Comparison of ENCODE assay signal across 38 cellular contexts in genomic region chr2:69454976-69455375, GRCh38.
"Had no signal": no experiment of that assay in that cellular context is flagged by ENCODE, and none has a peak within 500 bp of the region (broad histone marks: within the 10 kb centered on the region; RNA-seq: fewer than 3 reads in every experiment).

No MANE protein-coding gene starts in this region.

- H3K9me3 Mint-ChIP-seq: activated naive CD4-positive, alpha-beta T cell treated with anti-CD3 and anti-CD28 coated beads, Interleukin-2, amount 10 ng/mL, durations not matched to agents 7 days and 5 days; activated naive CD4-positive, alpha-beta T cell treated with anti-CD3 and anti-CD28 coated beads, Interleukin-2, amount 50 U/mL, for 24 hours; activated naive CD8-positive, alpha-beta T cell treated with anti-CD3 and anti-CD28 coated beads for 36 hours; activated naive CD8-positive, alpha-beta T cell treated with anti-CD3 and anti-CD28 coated beads, Interleukin-2, amount 10 ng/mL, durations not matched to agents 7 days and 5 days; activated naive CD8-positive, alpha-beta T cell treated with anti-CD3 and anti-CD28 coated beads, Interleukin-2, amount 50 U/mL, for 24 hours; activated T-cell treated with anti-CD3 and anti-CD28 coated beads, Interleukin-2, amount 50 U/mL, for 24 hours; activated T-cell treated with anti-CD3 and anti-CD28 coated beads, Interleukin-2, amount 50 U/mL, for 4 hours; activated T-cell treated with anti-CD3 and anti-CD28 coated beads, Interleukin-2, amount 50 U/mL, for 72 hours; activated T-helper 1 cell treated with anti-CD3 and anti-CD28 coated beads, Interleukin-12 subunit alpha, Interleukin-12 subunit beta, Interleukin-2, Interleukin-4 antibody, amounts not matched to agents 30 ng/mL and 10 ng/mL and 1 ng/mL, durations not matched to agents 14 hours and 24 hours and 36 hours; activated T-helper 17 cell treated with anti-CD3 and anti-CD28 coated beads, Interleukin-2, amount 50 U/mL, for 72 hours; activated T-helper 2 cell treated with anti-CD3 and anti-CD28 coated beads, Interferon-gamma antibody, Interleukin-2, Interleukin-4, amounts not matched to agents 10 μg/mL and 5 μg/mL and 100 μg/mL, durations not matched to agents 14 hours and 24 hours and 36 hours; brain; central memory CD8-positive, alpha-beta T cell had no signal

- DNase-seq: activated CD8-positive, alpha-beta memory T cell treated with anti-CD3 and anti-CD28 coated beads, Interleukin-2, amount 50 U/mL, for 48 hours; activated effector memory CD4-positive, alpha-beta T cell treated with anti-CD3 and anti-CD28 coated beads, Interleukin-2, amount 50 U/mL, for 16 hours; activated effector memory CD4-positive, alpha-beta T cell treated with Interleukin-2 at 50 U/mL for 16 hours; activated gamma-delta T cell; activated gamma-delta T cell treated with Interleukin-2 at 50 U/mL for 16 hours; activated naive CD4-positive, alpha-beta T cell; activated naive CD4-positive, alpha-beta T cell treated with anti-CD3 and anti-CD28 coated beads, Interleukin-2, amount 10 ng/mL, durations not matched to agents 7 days and 5 days; activated naive CD4-positive, alpha-beta T cell treated with anti-CD3 and anti-CD28 coated beads, Interleukin-2, amount 50 U/mL, for 16 hours; activated naive CD4-positive, alpha-beta T cell treated with Interleukin-2 at 50 U/mL for 16 hours; activated naive CD8-positive, alpha-beta T cell treated with anti-CD3 and anti-CD28 coated beads for 36 hours; activated naive CD8-positive, alpha-beta T cell treated with anti-CD3 and anti-CD28 coated beads, Interleukin-2, amount 10 ng/mL, durations not matched to agents 7 days and 5 days; activated naive CD8-positive, alpha-beta T cell treated with anti-CD3 and anti-CD28 coated beads, Interleukin-2, amount 50 U/mL, for 24 hours; activated T-cell treated with anti-CD3 and anti-CD28 coated beads for 4 hours; activated T-cell treated with anti-CD3 and anti-CD28 coated beads, Interleukin-2, amount 50 U/mL, for 1 hour; activated T-cell treated with anti-CD3 and anti-CD28 coated beads, Interleukin-2, amount 50 U/mL, for 24 hours; activated T-cell treated with anti-CD3 and anti-CD28 coated beads, Interleukin-2, amount 50 U/mL, for 4 hours; activated T-cell treated with anti-CD3 and anti-CD28 coated beads, Interleukin-2, amount 50 U/mL, for 48 hours; activated T-cell treated with anti-CD3 and anti-CD28 coated beads, Interleukin-2, amount 50 U/mL, for 72 hours; adrenal gland; amniotic stem cell; amygdala; anterior cingulate cortex; aorta; body of pancreas; brain microvascular endothelial cell; caudate nucleus; central memory CD4-positive, alpha-beta T cell; cerebellar nuclear complex had no signal

- H3K27me3 Mint-ChIP-seq: activated naive CD4-positive, alpha-beta T cell treated with anti-CD3 and anti-CD28 coated beads, Interleukin-2, amount 10 ng/mL, durations not matched to agents 7 days and 5 days; activated naive CD4-positive, alpha-beta T cell treated with anti-CD3 and anti-CD28 coated beads, Interleukin-2, amount 50 U/mL, for 24 hours; activated naive CD8-positive, alpha-beta T cell; activated naive CD8-positive, alpha-beta T cell treated with anti-CD3 and anti-CD28 coated beads for 36 hours; activated naive CD8-positive, alpha-beta T cell treated with anti-CD3 and anti-CD28 coated beads, Interleukin-2, amount 10 ng/mL, durations not matched to agents 7 days and 5 days; activated naive CD8-positive, alpha-beta T cell treated with anti-CD3 and anti-CD28 coated beads, Interleukin-2, amount 50 U/mL, for 24 hours; activated T-cell treated with anti-CD3 and anti-CD28 coated beads, Interleukin-2, amount 50 U/mL, for 24 hours; activated T-helper 17 cell treated with anti-CD3 and anti-CD28 coated beads, Interleukin-2, amount 50 U/mL, for 72 hours; brain; central memory CD8-positive, alpha-beta T cell had no signal

- H3K36me3 Mint-ChIP-seq: activated naive CD8-positive, alpha-beta T cell treated with anti-CD3 and anti-CD28 coated beads, Interleukin-2, amount 10 ng/mL, durations not matched to agents 7 days and 5 days; brain had no signal

- H3K4me3 ChIP-seq: adrenal gland, ascending aorta, body of pancreas, breast epithelium, cardiac muscle cell had no signal

- H3K36me3 ChIP-seq: adrenal gland, ascending aorta, brain microvascular endothelial cell, breast epithelium, cardiac muscle cell had no signal

- H3K4me1 ChIP-seq: adrenal gland, ascending aorta, body of pancreas, breast epithelium had no signal

- H3K27ac Mint-ChIP-seq: activated naive CD4-positive, alpha-beta T cell treated with anti-CD3 and anti-CD28 coated beads, Interleukin-2, amount 10 ng/mL, durations not matched to agents 7 days and 5 days; activated naive CD4-positive, alpha-beta T cell treated with anti-CD3 and anti-CD28 coated beads, Interleukin-2, amount 50 U/mL, for 24 hours; activated naive CD8-positive, alpha-beta T cell; activated naive CD8-positive, alpha-beta T cell treated with anti-CD3 and anti-CD28 coated beads, Interleukin-2, amount 10 ng/mL, durations not matched to agents 7 days and 5 days; activated naive CD8-positive, alpha-beta T cell treated with anti-CD3 and anti-CD28 coated beads, Interleukin-2, amount 50 U/mL, for 24 hours; activated T-cell treated with anti-CD3 and anti-CD28 coated beads, Interleukin-2, amount 50 U/mL, for 24 hours; activated T-cell treated with anti-CD3 and anti-CD28 coated beads, Interleukin-2, amount 50 U/mL, for 72 hours; activated T-helper 17 cell treated with anti-CD3 and anti-CD28 coated beads, Interleukin-2, amount 50 U/mL, for 72 hours; activated T-helper 2 cell treated with anti-CD3 and anti-CD28 coated beads, Interferon-gamma antibody, Interleukin-2, Interleukin-4, amounts not matched to agents 10 μg/mL and 5 μg/mL and 100 μg/mL, durations not matched to agents 14 hours and 24 hours and 36 hours had no signal

- H3K9me3 ChIP-seq: adrenal gland, ascending aorta, body of pancreas, breast epithelium had no signal

- H3K4me3 Mint-ChIP-seq: activated naive CD4-positive, alpha-beta T cell treated with anti-CD3 and anti-CD28 coated beads, Interleukin-2, amount 10 ng/mL, durations not matched to agents 7 days and 5 days; activated naive CD4-positive, alpha-beta T cell treated with anti-CD3 and anti-CD28 coated beads, Interleukin-2, amount 50 U/mL, for 24 hours; activated naive CD8-positive, alpha-beta T cell; activated naive CD8-positive, alpha-beta T cell treated with anti-CD3 and anti-CD28 coated beads for 36 hours; activated naive CD8-positive, alpha-beta T cell treated with anti-CD3 and anti-CD28 coated beads, Interleukin-2, amount 10 ng/mL, durations not matched to agents 7 days and 5 days; activated naive CD8-positive, alpha-beta T cell treated with anti-CD3 and anti-CD28 coated beads, Interleukin-2, amount 50 U/mL, for 24 hours; activated T-cell treated with anti-CD3 and anti-CD28 coated beads, Interleukin-2, amount 50 U/mL, for 24 hours; activated T-cell treated with anti-CD3 and anti-CD28 coated beads, Interleukin-2, amount 50 U/mL, for 4 hours; activated T-cell treated with anti-CD3 and anti-CD28 coated beads, Interleukin-2, amount 50 U/mL, for 72 hours; activated T-helper 1 cell treated with anti-CD3 and anti-CD28 coated beads, Interleukin-12 subunit alpha, Interleukin-12 subunit beta, Interleukin-2, Interleukin-4 antibody, amounts not matched to agents 30 ng/mL and 10 ng/mL and 1 ng/mL, durations not matched to agents 14 hours and 24 hours and 36 hours; activated T-helper 17 cell treated with anti-CD3 and anti-CD28 coated beads, Interleukin-2, amount 50 U/mL, for 72 hours; brain; central memory CD8-positive, alpha-beta T cell had no signal

- ATAC-seq: activated naive CD8-positive, alpha-beta T cell treated with anti-CD3 and anti-CD28 coated beads, Interleukin-2, amount 50 U/mL, for 24 hours; activated T-cell treated with anti-CD3 and anti-CD28 coated beads, Interleukin-2, amount 50 U/mL, for 4 hours; activated T-cell treated with anti-CD3 and anti-CD28 coated beads, Interleukin-2, amount 50 U/mL, for 72 hours; activated T-helper 17 cell treated with anti-CD3 and anti-CD28 coated beads, Interleukin-2, amount 50 U/mL, for 72 hours; body of pancreas had no signal
